8 cellular contexts compared by ENCODE assay signal in the genomic region with DNA sequence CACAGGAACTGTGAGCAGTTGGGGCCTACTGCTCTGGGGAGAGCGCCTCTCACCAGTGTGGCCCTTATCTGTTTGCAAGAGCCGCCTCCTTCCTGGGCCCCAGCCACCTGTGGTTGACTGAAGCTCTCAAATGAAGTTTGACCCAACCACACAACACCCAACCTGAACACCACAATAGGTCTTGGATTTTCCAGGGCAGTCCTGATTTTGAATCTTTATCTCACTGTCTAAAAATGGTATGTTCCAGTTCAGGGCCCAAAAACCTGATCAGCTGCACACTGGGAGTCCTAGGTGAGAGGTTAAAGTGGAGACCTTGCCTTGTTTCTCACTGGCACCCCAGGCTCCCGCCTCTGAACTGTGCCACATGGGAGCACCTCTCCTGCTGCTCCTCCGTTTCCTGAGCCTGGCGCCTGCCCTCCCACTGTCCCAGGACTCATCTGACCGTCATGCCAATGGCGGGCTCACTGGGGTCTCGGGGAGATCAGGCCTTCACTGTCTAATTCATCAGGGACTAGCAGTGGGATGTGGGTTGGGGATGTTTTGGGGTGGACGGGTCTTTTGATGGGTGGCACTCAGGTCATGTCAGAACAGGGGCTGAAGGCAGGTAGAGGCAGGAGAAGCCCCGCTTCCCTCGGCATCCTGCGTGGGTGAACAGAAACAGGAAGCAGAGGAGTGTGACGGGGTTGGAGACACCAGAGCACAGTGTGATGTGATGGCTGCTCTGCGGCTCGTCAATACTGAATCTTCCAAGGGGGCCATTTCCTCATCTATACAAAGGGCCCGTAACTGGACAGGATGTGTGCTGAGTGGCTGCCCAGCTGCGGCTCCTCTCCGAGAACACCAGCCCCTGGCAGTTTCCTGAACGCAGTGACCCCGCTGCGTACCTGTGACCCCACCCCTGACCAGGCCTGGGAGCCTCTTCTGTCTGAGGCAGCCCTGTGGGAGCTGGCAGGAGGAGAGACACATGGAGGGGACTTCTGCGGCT. TPM values are rescaled to one million over a fixed set of nuclear protein-coding genes. Genes with fewer than 3 reads are reported as not detected.
DNase-seq lines count a peak whose midpoint lies in the region; ATAC-seq and TF ChIP-seq lines count a peak whose summit lies in the region.

No MANE protein-coding gene starts in this region.

- H3K27me3 ChIP-seq in spleen (replicated peaks in 1 of 7) (no peaks in the 10 kb centered on the region), WERI-Rb-1 (ENCODE audit: insufficient read depth, low read depth, severe bottlenecking) (no peaks in the 10 kb centered on the region)

- H3K9me3 ChIP-seq in spleen (no peaks in the 10 kb centered on the region), WERI-Rb-1 (ENCODE audit: severe bottlenecking) (no peaks in the 10 kb centered on the region)

- intact Hi-C loops in spleen (cut with DNase I; ENCODE audit: low total_unique reads) = no loop called here

- H3K4me3 ChIP-seq in spleen = peak overlapping the region in 1 of 8 donors; percentile 12
- no peak overlapping the region for H3K4me3 ChIP-seq in WERI-Rb-1 (ENCODE audit: low read depth, low read length)

- TF ChIP-seq POLR2A in spleen (IDR thresholded peaks at IDR 0.05) = no peak

- 54 to 64% (median 60%) methylated on average over 20 to 22 of the region's 22 CpGs for WGBS in spleen, 5 donors

- TF ChIP-seq CTCF in spleen (IDR thresholded peaks at IDR 0.05 in 8 of 11, conservative IDR thresholded peaks at IDR 0.05 in 3 of 11) = no peak
- no peak for TF ChIP-seq CTCF in WERI-Rb-1 (IDR thresholded peaks at IDR 0.05; ENCODE audit: low read depth, low read length)

- H3K27ac ChIP-seq in spleen (peak overlapping the region in 7 of 8 donors; percentile 9 to 86 (median 64)), WERI-Rb-1 (no peak overlapping the region), caudate nucleus (ENCODE audit: low read depth, low read length) (no peak overlapping the region)

- H3K4me1 ChIP-seq in spleen = peaks cover 0 to 22% (median 17%) of the 10 kb centered on the region in 6 donors

- peak; percentile 67 for DNase-seq in activated T-cell treated with anti-CD3 and anti-CD28 coated beads, Interleukin-2, amount 50 U/mL, for 1 hour
- DNase-seq in spleen (peak; percentile 85), Ammon's horn (ENCODE audit: low spot score) (no peak), WERI-Rb-1 (no peak), DMS153 treated with DMSO at 0.1 percent for 48 hours (lab: John Stamatoyannopoulos, UW; ENCODE audit: unreplicated experiment) (no peak), caudate nucleus (lab: John Stamatoyannopoulos, UW) (no peak)

- peak; percentile 59 for ATAC-seq in GM19043 (IDR thresholded peaks at IDR 0.05; ENCODE audit: low read depth, unreplicated experiment)
- ATAC-seq in HG03354 (IDR thresholded peaks at IDR 0.05; ENCODE audit: poor library complexity, severe bottlenecking, unreplicated experiment) = peak; percentile 56

- H3K36me3 ChIP-seq in spleen (no peaks in the 10 kb centered on the region), WERI-Rb-1 (no peaks in the 10 kb centered on the region)

RNA-seq across cellular contexts. Expression of a gene that starts 59.6 kb away (rescaled TPM):
- total RNA-seq in spleen = 10 to 100 TPM; 51.1 to 74.6 (median 68.2) TPM
- 10 to 100 TPM in 2 of 3 donors, 1 to 10 TPM in 1; 8.5 to 24.4 (median 11.8) TPM for polyA plus RNA-seq in spleen

Comparison
In these comparisons a context has a peak if more than half of its experiments do, and no peak if none do; other contexts are left out.
1. DNase-seq: peak in activated T-cell treated with anti-CD3 and anti-CD28 coated beads, Interleukin-2, amount 50 U/mL, for 1 hour (single experiment) and spleen (single experiment); none in Ammon's horn (single experiment), WERI-Rb-1 (single experiment), DMS153 treated with DMSO at 0.1 percent for 48 hours (single experiment) and caudate nucleus (0 of 61).
2. H3K27ac ChIP-seq: peak in spleen (7 of 8); none in WERI-Rb-1 (single experiment) and caudate nucleus (single experiment).